ENCODE assay signal across 8 cellular contexts in the genomic region with DNA sequence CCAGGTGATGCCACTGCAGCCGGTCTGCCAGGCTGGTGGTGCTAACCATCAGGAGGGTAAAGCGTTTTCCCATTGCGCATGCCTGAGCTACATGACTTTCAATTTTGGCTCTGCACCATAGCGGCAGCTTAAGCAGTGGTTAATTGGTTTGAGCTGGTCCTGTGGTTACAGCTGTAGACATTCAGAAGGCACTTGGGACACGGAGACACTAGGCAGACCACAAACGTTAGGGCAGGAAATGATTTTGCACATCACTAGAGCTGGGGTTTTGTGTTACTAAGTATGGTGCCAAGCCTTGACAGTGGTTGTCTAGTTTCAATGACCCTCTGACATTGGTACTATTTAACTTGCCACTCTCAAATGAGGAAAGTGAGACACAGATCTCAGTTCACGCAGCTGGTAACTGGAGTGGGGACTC. TPM values are rescaled to one million over a fixed set of nuclear protein-coding genes. Genes with fewer than 3 reads are reported as not detected.
DNase-seq lines count a peak whose midpoint lies in the region; ATAC-seq and TF ChIP-seq lines count a peak whose summit lies in the region.

No MANE protein-coding gene starts in this region.

- TF ChIP-seq POLR2A in body of pancreas (IDR thresholded peaks at IDR 0.05), result no peak

- WGBS in body of pancreas, 2 donors, result 85 to 86% methylated on average over 5 to 7 of the region's 7 CpGs

- peak; percentile 60 to 72 (median 66) for DNase-seq in CD4-positive, alpha-beta memory T cell
- DNase-seq in activated B cell treated with CpG ODN at 0.5 μM for 24 hours (peak; percentile 28), left colon (peak; percentile 16 to 36), midbrain (lab: John Stamatoyannopoulos, UW) (no peak), body of pancreas (no peak), mesenteric fat pad (ENCODE audit: low spot score) (no peak)

- H3K4me3 ChIP-seq in CD4-positive, alpha-beta memory T cell (ENCODE audit: low read length in 2 of 2), result no peak overlapping the region
- H3K4me3 ChIP-seq in body of pancreas, result no peak overlapping the region

- peaks cover 14% of the 10 kb centered on the region for H3K4me1 ChIP-seq in CD4-positive, alpha-beta memory T cell (ENCODE audit: insufficient read depth, low read length)
- no peaks in the 10 kb centered on the region for H3K4me1 ChIP-seq in body of pancreas

- H3K27me3 Mint-ChIP-seq in CD4-positive, alpha-beta memory T cell, result no peaks in the 10 kb centered on the region
- H3K27me3 Mint-ChIP-seq in activated B cell treated with CpG ODN at 0.5 μM for 24 hours, result peaks cover 34% of the 10 kb centered on the region

- intact Hi-C loops in CD4-positive, alpha-beta memory T cell (cut with micrococcal nuclease), result no loop called here
- intact Hi-C loops in activated B cell treated with CpG ODN at 0.5 μM for 24 hours (cut with micrococcal nuclease), result loop anchor here (1.0 kb wide), 1 partner anchor 28 kb away; the partner anchor contains the start of gene CNOT11
- intact Hi-C loops in left colon (cut with DNase I, micrococcal nuclease), result no loop called here
- intact Hi-C loops in body of pancreas (cut with DNase I), result no loop called here

- peak overlapping the region; percentile 43 to 91 (median 67) for H3K27ac Mint-ChIP-seq in CD4-positive, alpha-beta memory T cell
- peak overlapping the region; percentile 42 for H3K27ac Mint-ChIP-seq in activated B cell treated with CpG ODN at 0.5 μM for 24 hours

- H3K4me3 Mint-ChIP-seq in CD4-positive, alpha-beta memory T cell, result peak overlapping the region; percentile 42 to 78 (median 58)
- H3K4me3 Mint-ChIP-seq in activated B cell treated with CpG ODN at 0.5 μM for 24 hours, result peak overlapping the region; percentile 36

- no peaks in the 10 kb centered on the region for H3K9me3 Mint-ChIP-seq in CD4-positive, alpha-beta memory T cell
- H3K9me3 Mint-ChIP-seq in activated B cell treated with CpG ODN at 0.5 μM for 24 hours, result no peaks in the 10 kb centered on the region

- H3K36me3 Mint-ChIP-seq in CD4-positive, alpha-beta memory T cell, result no peaks in the 10 kb centered on the region
- no peaks in the 10 kb centered on the region for H3K36me3 Mint-ChIP-seq in activated B cell treated with CpG ODN at 0.5 μM for 24 hours (ENCODE audit: low read depth)

- TF ChIP-seq CTCF in activated B cell treated with CpG ODN at 0.5 μM for 24 hours (IDR thresholded peaks at IDR 0.05), result no peak
- TF ChIP-seq CTCF in body of pancreas (IDR thresholded peaks at IDR 0.05), result no peak

- H3K36me3 ChIP-seq in CD4-positive, alpha-beta memory T cell (ENCODE audit: insufficient read depth, low read length), result no peaks in the 10 kb centered on the region
- no peaks in the 10 kb centered on the region for H3K36me3 ChIP-seq in body of pancreas (replicated peaks in 1 of 2; ENCODE audit: insufficient read depth in 1 of 2, low read depth in 2 of 2)

- no peak overlapping the region for H3K27ac ChIP-seq in CD4-positive, alpha-beta memory T cell (ENCODE audit: low read depth, low read length)
- no peak overlapping the region for H3K27ac ChIP-seq in body of pancreas

- ATAC-seq in GM19468 (IDR thresholded peaks at IDR 0.05; ENCODE audit: extremely low read depth, unreplicated experiment) (peak; percentile 97), HG03558 (IDR thresholded peaks at IDR 0.05; ENCODE audit: extremely low read depth, unreplicated experiment) (peak; percentile 94), activated B cell treated with CpG ODN at 0.5 μM for 24 hours (ENCODE audit: low read depth) (peak; percentile 98), left colon (peak; percentile 24), body of pancreas (no peak)

- CTCF ChIA-PET in CD4-positive, alpha-beta memory T cell (lab: Charles Lee; ENCODE audit: partially characterized antibody), result interaction anchor here (0.9 to 1.4 kb wide), 3 partner anchors 16 to 614 kb away, joined by 3 to 7 read pairs (median 3); no protein-coding TSS in a partner anchor
- CTCF ChIA-PET in activated B cell treated with CpG ODN at 0.5 μM for 24 hours (lab: Charles Lee), result interaction anchor here (1.1 to 1.2 kb wide), 3 partner anchors 9 to 50 kb away, joined by 3 read pairs; no protein-coding TSS in a partner anchor

- H3K27me3 ChIP-seq in CD4-positive, alpha-beta memory T cell (ENCODE audit: insufficient read depth, low read length), result no peaks in the 10 kb centered on the region
- no peaks in the 10 kb centered on the region for H3K27me3 ChIP-seq in body of pancreas

- peaks cover 13 to 16% (median 13%) of the 10 kb centered on the region in 4 donors for H3K4me1 Mint-ChIP-seq in CD4-positive, alpha-beta memory T cell
- H3K4me1 Mint-ChIP-seq in activated B cell treated with CpG ODN at 0.5 μM for 24 hours, result peaks cover 19% of the 10 kb centered on the region

- no peaks in the 10 kb centered on the region for H3K9me3 ChIP-seq in CD4-positive, alpha-beta memory T cell (ENCODE audit: control insufficient read depth in 1 of 2, low read length in 2 of 2)
- H3K9me3 ChIP-seq in body of pancreas, result no peaks in the 10 kb centered on the region

- POLR2A ChIA-PET in CD4-positive, alpha-beta memory T cell (lab: Charles Lee; ENCODE audit: partially characterized antibody), result interaction anchor here (0.7 to 3.2 kb wide), 2 partner anchors 18 to 29 kb away, joined by 4 to 14 read pairs; partner anchors contain the start of gene CNOT11
- POLR2A ChIA-PET in activated B cell treated with CpG ODN at 0.5 μM for 24 hours (lab: Charles Lee), result interaction anchor here (0.6 to 1.6 kb wide), 5 partner anchors 29 to 222 kb away, joined by 3 to 6 read pairs (median 6); partner anchors contain the start of genes CNOT11 and RPL31

RNA-seq across cellular contexts. Expression of gene CNOT11, which starts 28.9 kb away (rescaled TPM):
- 10 to 100 TPM; 53.8 to 56.9 TPM for total RNA-seq in CD4-positive, alpha-beta memory T cell
- 10 to 100 TPM; 62.2 to 75.5 TPM for polyA plus RNA-seq in CD4-positive, alpha-beta memory T cell
- total RNA-seq in activated B cell treated with CpG ODN at 0.5 μM for 24 hours (50.8 and 59.7 TPM in 2 replicates), left colon (10 to 100 TPM; 50.6 to 55.5 TPM), body of pancreas (10 to 100 TPM; 10.2 to 34.5 TPM), mesenteric fat pad (28.7 TPM)

Comparison
In these comparisons a context has a peak if more than half of its experiments do, and no peak if none do; other contexts are left out.
1. DNase-seq: peak in CD4-positive, alpha-beta memory T cell (5 of 5), activated B cell treated with CpG ODN at 0.5 μM for 24 hours (single experiment) and left colon (2 of 2); none in midbrain (single experiment), body of pancreas (0 of 4) and mesenteric fat pad (single experiment).